17 cellular contexts compared by ENCODE assay signal in the genomic region with DNA sequence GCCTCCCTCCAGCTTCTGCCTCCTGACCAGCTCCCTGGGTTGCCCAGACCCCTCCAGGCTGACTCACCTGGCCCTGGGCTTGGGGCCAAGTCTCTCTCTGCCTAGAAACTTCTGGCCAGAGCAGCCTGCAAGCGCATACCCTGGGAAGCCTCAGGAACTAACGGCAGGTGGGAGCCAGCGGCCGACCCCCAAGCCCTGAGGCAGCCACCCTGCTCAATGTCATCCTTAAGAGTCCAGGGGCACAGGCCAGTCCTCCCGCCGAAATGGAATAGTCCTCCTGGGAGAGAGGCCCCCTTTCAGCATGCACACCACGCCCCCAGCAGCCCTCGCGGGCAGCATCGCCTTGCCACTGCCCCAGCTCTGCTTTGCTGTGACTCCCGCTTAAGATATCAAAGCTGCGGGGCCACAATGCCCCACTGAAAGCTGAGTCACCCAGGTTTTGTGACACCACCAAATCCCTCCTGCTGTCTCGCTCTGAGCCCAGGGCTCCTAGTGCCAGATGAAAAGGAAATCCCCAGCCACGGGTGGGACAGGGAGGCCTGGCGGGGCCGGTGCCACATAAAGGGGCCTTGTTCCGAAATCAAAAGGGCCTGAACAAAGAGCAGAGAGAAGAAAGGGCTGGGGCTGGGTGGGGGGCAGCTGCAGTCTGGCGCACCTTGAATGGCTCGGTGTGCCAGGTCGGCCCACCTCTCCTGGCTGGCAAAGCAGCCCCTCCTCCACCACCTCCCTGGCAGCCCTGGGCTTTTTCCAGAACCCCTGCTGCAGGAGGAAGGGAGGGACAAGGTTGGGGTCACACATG. TPM values are rescaled to one million over a fixed set of nuclear protein-coding genes. Genes with fewer than 3 reads are reported as not detected.
DNase-seq lines count a peak whose midpoint lies in the region; ATAC-seq lines count a peak whose summit lies in the region.
"Had no signal": no experiment of that assay in that cellular context is flagged by ENCODE, and none has a peak within 500 bp of the region (broad histone marks: within the 10 kb centered on the region; RNA-seq: fewer than 3 reads in every experiment).

No MANE protein-coding gene starts in this region.

- no peak overlapping the region for H3K23ac ChIP-seq in mesenchymal stem cell (ENCODE audit: low read length in 2 of 2)

- no peak overlapping the region for H3K14ac ChIP-seq in mesenchymal stem cell (ENCODE audit: low read length in 2 of 2)

- H3K18ac ChIP-seq in mesenchymal stem cell (ENCODE audit: low read depth in 1 of 2, low read length in 2 of 2) = no peak overlapping the region

- H4K8ac ChIP-seq in mesenchymal stem cell (ENCODE audit: low read length) = peak overlapping the region; percentile 59

- H3K27ac ChIP-seq in mesenchymal stem cell (ENCODE audit: low read length, poor library complexity, severe bottlenecking) = no peak overlapping the region
- H3K27ac ChIP-seq: BLaER1, heart left ventricle had no signal

- no peak overlapping the region for H2BK120ac ChIP-seq in mesenchymal stem cell (ENCODE audit: low read depth, low read length)

- H3K4me1 ChIP-seq in mesenchymal stem cell (ENCODE audit: control insufficient read depth, insufficient read depth, low read depth, low read length) = peaks cover 6% of the 10 kb centered on the region
- H3K4me1 ChIP-seq: heart left ventricle had no signal

- no peak overlapping the region for H2BK5ac ChIP-seq in mesenchymal stem cell (ENCODE audit: low read depth, low read length, poor library complexity, severe bottlenecking)

- peaks cover 6% of the 10 kb centered on the region for H3K9me3 ChIP-seq in mesenchymal stem cell (ENCODE audit: control insufficient read depth, low read length)
- H3K9me3 ChIP-seq: BLaER1, heart left ventricle had no signal

- H2BK12ac ChIP-seq in mesenchymal stem cell (ENCODE audit: low read length in 2 of 2) = no peak overlapping the region

- ATAC-seq in GM21381 (IDR thresholded peaks at IDR 0.05; ENCODE audit: unreplicated experiment) (no peak), GM21515 (IDR thresholded peaks at IDR 0.05; ENCODE audit: unreplicated experiment) (no peak), GM19324 (IDR thresholded peaks at IDR 0.05; ENCODE audit: low FRiP score, unreplicated experiment) (no peak)
- ATAC-seq: heart left ventricle had no signal

- WGBS in mesenchymal stem cell = 78% methylated on average over 18 of the region's 20 CpGs

- no peaks in the 10 kb centered on the region for H3K79me1 ChIP-seq in mesenchymal stem cell (replicated peaks; ENCODE audit: low read length, poor library complexity, severe bottlenecking)

- H4K91ac ChIP-seq in mesenchymal stem cell (ENCODE audit: low read length) = no peak overlapping the region

- H3K4me3 ChIP-seq in mesenchymal stem cell (ENCODE audit: insufficient read depth in 1 of 2, low read depth in 1 of 2, low read length in 2 of 2) = no peak overlapping the region
- H3K4me3 ChIP-seq: BLaER1, heart left ventricle had no signal

- H3K4ac ChIP-seq in mesenchymal stem cell (ENCODE audit: low read depth in 1 of 2, low read length in 2 of 2) = no peak overlapping the region

- peak; percentile 16 for DNase-seq in D341Med (ENCODE audit: low spot score)
- peak; percentile 57 for DNase-seq in HT1080 (ENCODE audit: low read depth)
- peak; percentile 10 for DNase-seq in amniotic epithelial cell (ENCODE audit: low read depth)
- no peak for DNase-seq in mesenchymal stem cell
- no peak for DNase-seq in NK-92 treated with Interleukin-12 subunit alpha and Interleukin-12 subunit beta, amount 100 ng/mL, for 24 hours (lab: John Stamatoyannopoulos, UW)
- DNase-seq: DMS53, Kasumi-1, NCI-H2029 treated with DMSO at 0.1 percent for 48 hours, NCI-H748 treated with DMSO at 0.1 percent for 48 hours had no signal

- no peak overlapping the region for H3K9ac ChIP-seq in mesenchymal stem cell (ENCODE audit: low read length)
- H3K9ac ChIP-seq: BLaER1 had no signal

- H3K4me2 ChIP-seq in mesenchymal stem cell (ENCODE audit: low read length, poor library complexity, severe bottlenecking) = no peak overlapping the region
- H3K4me2 ChIP-seq: BLaER1 had no signal

- peaks cover 57 to 60% of the 10 kb centered on the region in 2 experiments for H3K27me3 ChIP-seq in mesenchymal stem cell (ENCODE audit: control insufficient read depth in 1 of 2, insufficient read depth in 1 of 2, low read length in 2 of 2)

- H2BK15ac ChIP-seq in mesenchymal stem cell (ENCODE audit: low read depth, poor library complexity, severe bottlenecking) = no peak overlapping the region

- no peaks in the 10 kb centered on the region for H3K36me3 ChIP-seq in mesenchymal stem cell (ENCODE audit: control insufficient read depth in 1 of 2, insufficient read depth in 2 of 2, low read depth in 1 of 2, low read length in 2 of 2)
- H3K36me3 ChIP-seq: BLaER1, heart left ventricle had no signal

- no peak overlapping the region for H2AFZ ChIP-seq in mesenchymal stem cell (ENCODE audit: low read depth, low read length)

- no peak overlapping the region for H2AK5ac ChIP-seq in mesenchymal stem cell (ENCODE audit: low read length, severe bottlenecking)

RNA-seq across cellular contexts. Expression of a gene that starts 21.4 kb away (rescaled TPM):
- not detected in 2 replicates for total RNA-seq in HT1080 (2014; rRNA removed; shearing (Covaris generic))
- not detected in 2 replicates for polyA plus RNA-seq in HT1080 (2015; cell fraction: cytosol; rRNA removed)
- polyA plus RNA-seq in HT1080 (2015; cell fraction: nucleus; rRNA removed) = not detected in 2 replicates
- not detected for polyA plus RNA-seq in mesenchymal stem cell (2013, experiment 1 of 2)
- polyA plus RNA-seq in mesenchymal stem cell (2013, experiment 2 of 2) = not detected
- total RNA-seq: activated T-helper 2 cell treated with anti-CD3 and anti-CD28 coated beads, Interferon-gamma antibody, Interleukin-2, Interleukin-4, amounts not matched to agents 10 μg/mL and 5 μg/mL and 100 μg/mL, durations not matched to agents 14 hours and 24 hours and 36 hours; heart left ventricle; SK-MEL-5 had no signal
- polyA plus RNA-seq: esophagus, heart left ventricle had no signal

Comparison
In these comparisons a context has a peak if more than half of its experiments do, and no peak if none do; other contexts are left out.
1. DNase-seq: peak in D341Med (single experiment), HT1080 (single experiment) and amniotic epithelial cell (single experiment); none in mesenchymal stem cell (single experiment) and NK-92 treated with Interleukin-12 subunit alpha and Interleukin-12 subunit beta, amount 100 ng/mL, for 24 hours (single experiment).